ENCODE assay signal across 20 cellular contexts in genomic region chr14:68172216-68172615, GRCh38.
DNase-seq lines count a peak whose midpoint lies in the region; ATAC-seq, FAIRE-seq and TF ChIP-seq lines count a peak whose summit lies in the region.
"Had no signal": no experiment of that assay in that cellular context is flagged by ENCODE, and none has a peak within 500 bp of the region (broad histone marks: within the 10 kb centered on the region; RNA-seq: fewer than 3 reads in every experiment).

No MANE protein-coding gene starts in this region.

- H4K20me1 ChIP-seq in IMR-90 (ENCODE audit: insufficient read depth, low read length), result no peaks in the 10 kb centered on the region; the same call in 1 of the 2 replicates
- no peaks in the 10 kb centered on the region for H4K20me1 ChIP-seq in GM23248 (ENCODE audit: insufficient read depth)

- no peak overlapping the region for H3K4ac ChIP-seq in IMR-90 (ENCODE audit: low read depth, low read length)

- no peak overlapping the region for H4K8ac ChIP-seq in IMR-90 (ENCODE audit: low read depth in 2 of 2, low read length in 2 of 2)

- H2BK20ac ChIP-seq in IMR-90 (ENCODE audit: low read depth, low read length), result no peak overlapping the region

- H3K27ac ChIP-seq in IMR-90 (ENCODE audit: insufficient read depth, low read length) (no peak overlapping the region), lower lobe of right lung (peak overlapping the region; percentile 19), stomach smooth muscle (ENCODE audit: low read length) (peak overlapping the region; percentile 62), GM23248 (no peak overlapping the region)
- H3K27ac ChIP-seq: dorsolateral prefrontal cortex, SJCRH30 had no signal

- in situ Hi-C loops in IMR-90 (cut with MboI; ENCODE audit: low sequenced_read_pairs), result no loop called here
- in situ Hi-C loops in GM23248 (cut with MboI), result no loop called here

- CTCF ChIA-PET in IMR-90 (lab: Yijun Ruan, JAX), result interaction anchor here (0.6 kb wide), 1 partner anchor 77 kb away, joined by 3 read pairs; no protein-coding TSS in a partner anchor

- H4K91ac ChIP-seq in IMR-90 (ENCODE audit: insufficient read depth, low read depth, low read length), result no peak overlapping the region

- H3K9me3 ChIP-seq in IMR-90 (ENCODE audit: control insufficient read depth, insufficient read depth, low read length), result no peaks in the 10 kb centered on the region
- no peaks in the 10 kb centered on the region for H3K9me3 ChIP-seq in endocrine pancreas (ENCODE audit: control insufficient read depth, low read length)
- H3K9me3 ChIP-seq in lower lobe of right lung, result no peaks in the 10 kb centered on the region
- no peaks in the 10 kb centered on the region for H3K9me3 ChIP-seq in stomach smooth muscle (ENCODE audit: control insufficient read depth in 2 of 2, low read length in 2 of 2)
- H3K9me3 ChIP-seq in GM23248 (ENCODE audit: low read depth), result no peaks in the 10 kb centered on the region

- H2BK15ac ChIP-seq in IMR-90 (ENCODE audit: low read depth, low read length), result 0 out of 3 replicates have a peak overlapping the region, but pooled peaks have one; percentile 24

- ATAC-seq in IMR-90 (ENCODE audit: low read depth), result no peak
- ATAC-seq in lower lobe of right lung, result peak; percentile 48 to 55
- no peak for ATAC-seq in GM18909 (IDR thresholded peaks at IDR 0.05; ENCODE audit: poor library complexity, unreplicated experiment)
- no peak for ATAC-seq in HG03045 (IDR thresholded peaks at IDR 0.05; ENCODE audit: unreplicated experiment)
- ATAC-seq: natural killer cell; stimulated activated naive CD8-positive, alpha-beta T cell treated with anti-CD3 and anti-CD28 coated beads, Interleukin-15, amount 100 ng/mL, for 72 hours had no signal

- no peak overlapping the region for H3K9ac ChIP-seq in IMR-90 (ENCODE audit: low read depth, low read length)
- H3K9ac ChIP-seq in endocrine pancreas (ENCODE audit: control insufficient read depth, insufficient read depth, low read length), result no peak overlapping the region
- H3K9ac ChIP-seq in stomach smooth muscle (ENCODE audit: low read length in 2 of 2), result no peak overlapping the region
- H3K9ac ChIP-seq in GM23248, result no peak overlapping the region

- H3K79me2 ChIP-seq in GM23248 (ENCODE audit: insufficient read depth), result no peaks in the 10 kb centered on the region

- H3K4me3 ChIP-seq in IMR-90 (ENCODE audit: insufficient read depth, low read depth, low read length) (no peak overlapping the region), endocrine pancreas (ENCODE audit: control insufficient read depth, insufficient read depth, low read length) (peak overlapping the region; percentile 29), lower lobe of right lung (no peak overlapping the region), stomach smooth muscle (ENCODE audit: low read length in 2 of 2) (no peak overlapping the region), GM23248 (no peak overlapping the region)
- H3K4me3 ChIP-seq: dorsolateral prefrontal cortex, SJCRH30 had no signal

- H2BK5ac ChIP-seq in IMR-90 (ENCODE audit: low read depth, low read length, poor library complexity, severe bottlenecking), result no peak overlapping the region

- FAIRE-seq in H54 (lab: Jason Lieb, UNC), result no peak
- FAIRE-seq: bronchial epithelial cell had no signal

- no peaks in the 10 kb centered on the region for H3K27me3 ChIP-seq in IMR-90 (ENCODE audit: control insufficient read depth, insufficient read depth, low read length)
- H3K27me3 ChIP-seq in endocrine pancreas (ENCODE audit: control insufficient read depth, insufficient read depth, low read length), result no peaks in the 10 kb centered on the region
- H3K27me3 ChIP-seq in lower lobe of right lung (ENCODE audit: low read depth), result no peaks in the 10 kb centered on the region
- H3K27me3 ChIP-seq in stomach smooth muscle (ENCODE audit: control insufficient read depth in 1 of 2, insufficient read depth in 2 of 2, low read length in 2 of 2), result no peaks in the 10 kb centered on the region
- H3K27me3 ChIP-seq in GM23248 (replicated peaks; ENCODE audit: insufficient read depth), result no peaks in the 10 kb centered on the region
- H3K27me3 ChIP-seq: dorsolateral prefrontal cortex, SJCRH30 had no signal

- H2AFZ ChIP-seq in IMR-90 (replicated peaks; ENCODE audit: low read length, poor library complexity), result no peak overlapping the region
- H2AFZ ChIP-seq in GM23248, result no peak overlapping the region

- H3K23ac ChIP-seq in IMR-90 (ENCODE audit: low read depth, low read length), result no peak overlapping the region

- dilution Hi-C loops in IMR-90 (cut with HindIII; ENCODE audit: low sequenced_read_pairs, unreplicated experiment), result no loop called here

- TF ChIP-seq CTCF in IMR-90 (conservative IDR thresholded peaks at IDR 0.05; ENCODE audit: low read depth, low read length), result no peak
- no peak for TF ChIP-seq CTCF in lower lobe of right lung (IDR thresholded peaks at IDR 0.05)

- no peaks in the 10 kb centered on the region for H3K9me2 ChIP-seq in GM23248 (ENCODE audit: insufficient read depth)

- H3F3A ChIP-seq in GM23248 (ENCODE audit: insufficient read depth), result peaks cover 15% of the 10 kb centered on the region

- TF ChIP-seq RAD21 in IMR-90 (IDR thresholded peaks at IDR 0.05; ENCODE audit: low read length), result no peak

- no CpG with 5 or more reads among the region's 3 CpGs for WGBS in IMR-90 (ENCODE audit: extremely low coverage in 2 of 2, insufficient read length in 1 of 2), 2 experiments
- WGBS in GM23248 (ENCODE audit: low coverage in 1 of 2, low lambda C conversion rate in 2 of 2, missing lambda C conversion rate in 2 of 2), 2 experiments, result 82 to 87% methylated on average over 3 of the region's 3 CpGs

- intact Hi-C loops in IMR-90 (cut with micrococcal nuclease), result no loop called here
- intact Hi-C loops in lower lobe of right lung (cut with DNase I), result no loop called here

- H2BK120ac ChIP-seq in IMR-90 (ENCODE audit: low read depth, low read length), result no peak overlapping the region

- no peak overlapping the region for H3K4me2 ChIP-seq in IMR-90 (ENCODE audit: low read depth, low read length)
- no peak overlapping the region for H3K4me2 ChIP-seq in GM23248 (ENCODE audit: unreplicated experiment)

- POLR2A ChIA-PET in IMR-90 (lab: Charles Lee; ENCODE audit: unreplicated experiment), result no interaction called here

- TF ChIP-seq POLR2A in IMR-90 (IDR thresholded peaks at IDR 0.05; ENCODE audit: low read depth, low read length) (no peak), H54 (IDR thresholded peaks at IDR 0.05; ENCODE audit: low read depth, low read length) (no peak)

- H3K79me1 ChIP-seq in IMR-90 (ENCODE audit: low read depth in 1 of 2, low read length in 2 of 2), result no peaks in the 10 kb centered on the region

- no peak overlapping the region for H3K14ac ChIP-seq in IMR-90 (replicated peaks; ENCODE audit: low read depth, low read length)

- H3K4me1 ChIP-seq in IMR-90 (ENCODE audit: control insufficient read depth, insufficient read depth, low read length), result peaks cover 11% of the 10 kb centered on the region
- H3K4me1 ChIP-seq in endocrine pancreas (ENCODE audit: control insufficient read depth, insufficient read depth, low read length), result peaks cover 38% of the 10 kb centered on the region
- H3K4me1 ChIP-seq in lower lobe of right lung, result peaks cover 9% of the 10 kb centered on the region
- H3K4me1 ChIP-seq in stomach smooth muscle (ENCODE audit: control insufficient read depth, insufficient read depth, low read length), result peaks cover 16% of the 10 kb centered on the region
- peaks cover 16% of the 10 kb centered on the region for H3K4me1 ChIP-seq in GM23248 (ENCODE audit: insufficient read depth)

- no TSS peak for BruUV-seq in IMR-90 (replicated peaks; lab: Mats Ljungman, UMichigan)

- DNase-seq in IMR-90 (no peak), lower lobe of right lung (no peak), H54 (ENCODE audit: insufficient read length, low spot score) (no peak), GM23248 (no peak)
- DNase-seq: activated T-cell treated with anti-CD3 and anti-CD28 coated beads, Interleukin-2, amount 50 U/mL, for 1 hour; dorsolateral prefrontal cortex; H9; left colon; natural killer cell; NCI-H187; NCI-H446 treated with DMSO at 0.1 percent for 48 hours; retina; SJCRH30; stimulated activated naive CD8-positive, alpha-beta T cell treated with anti-CD3 and anti-CD28 coated beads, Interleukin-15, amount 100 ng/mL, for 72 hours; T-helper 9 cell had no signal

- no peak overlapping the region for H2AK5ac ChIP-seq in IMR-90 (ENCODE audit: low read depth, low read length)

- no peak overlapping the region; the same call in 1 of the 2 replicates for H3K56ac ChIP-seq in IMR-90 (ENCODE audit: extremely low read depth, insufficient read depth, low read length)

- H3K9me1 ChIP-seq in IMR-90 (ENCODE audit: insufficient read depth, low read length), result peaks cover 3% of the 10 kb centered on the region

- no peak overlapping the region for H2AK9ac ChIP-seq in IMR-90 (replicated peaks; ENCODE audit: low read depth, low read length, poor library complexity)

- H3K18ac ChIP-seq in IMR-90 (ENCODE audit: low read depth, low read length), result peak overlapping the region; percentile 53; the same call in 1 of the 2 replicates

- no peak overlapping the region; the same call in 1 of the 2 replicates for H4K5ac ChIP-seq in IMR-90 (ENCODE audit: low read depth, low read length)

- no peaks in the 10 kb centered on the region for H3K36me3 ChIP-seq in IMR-90 (ENCODE audit: control insufficient read depth, insufficient read depth, low read length)
- no peaks in the 10 kb centered on the region for H3K36me3 ChIP-seq in endocrine pancreas (ENCODE audit: control insufficient read depth, insufficient read depth, low read length)
- H3K36me3 ChIP-seq in lower lobe of right lung, result no peaks in the 10 kb centered on the region
- no peaks in the 10 kb centered on the region for H3K36me3 ChIP-seq in stomach smooth muscle (ENCODE audit: control insufficient read depth in 2 of 2, insufficient read depth in 2 of 2, low read length in 2 of 2)
- no peaks in the 10 kb centered on the region for H3K36me3 ChIP-seq in GM23248 (ENCODE audit: low read depth)
- H3K36me3 ChIP-seq: SJCRH30 had no signal

TF ChIP-seq in IMR-90, 13 proteins besides CTCF, POLR2A, EP300 and RAD21 (continues in another document):
- TF ChIP-seq MAZ (IDR thresholded peaks at IDR 0.05; ENCODE audit: borderline replicate concordance, low read depth, low read length) (no peak), SMC3 (IDR thresholded peaks at IDR 0.05; ENCODE audit: low read depth, low read length) (no peak), MAFK (IDR thresholded peaks at IDR 0.05; ENCODE audit: low read depth, low read length) (no peak), ELK1 (IDR thresholded peaks at IDR 0.05; ENCODE audit: borderline replicate concordance, low read depth, low read length) (no peak), RCOR1 (IDR thresholded peaks at IDR 0.05; ENCODE audit: insufficient replicate concordance, low read length) (no peak)

Comparison
In these comparisons a context has a peak if more than half of its experiments do, and no peak if none do; other contexts are left out.
1. ATAC-seq: peak in lower lobe of right lung (2 of 2); none in IMR-90 (single experiment), GM18909 (single experiment) and HG03045 (single experiment).
2. H3K27ac ChIP-seq: peak in lower lobe of right lung (single experiment) and stomach smooth muscle (single experiment); none in IMR-90 (single experiment) and GM23248 (single experiment).